8 cellular contexts compared by ENCODE assay signal in genomic region chr2:179860255-179861026, GRCh38. TPM values are rescaled to one million over a fixed set of nuclear protein-coding genes. Genes with fewer than 3 reads are reported as not detected.
DNase-seq lines count a peak whose midpoint lies in the region; ATAC-seq, FAIRE-seq and TF ChIP-seq lines count a peak whose summit lies in the region.

No MANE protein-coding gene starts in this region.

- intact Hi-C loops in kidney (cut with DNase I): no loop called here

- H3K9me3 ChIP-seq in kidney (ENCODE audit: control insufficient read depth in 1 of 2, low read length in 2 of 2) (no peaks in the 10 kb centered on the region), thymus (ENCODE audit: control insufficient read depth) (no peaks in the 10 kb centered on the region)

- no peaks in the 10 kb centered on the region for H3K36me3 ChIP-seq in kidney (ENCODE audit: control insufficient read depth in 1 of 2, insufficient read depth in 2 of 2, low read length in 2 of 2)
- H3K36me3 ChIP-seq in thymus (ENCODE audit: control insufficient read depth, insufficient read depth): no peaks in the 10 kb centered on the region

- peaks cover 36% of the 10 kb centered on the region for H3K27me3 ChIP-seq in thymus (ENCODE audit: control insufficient read depth, insufficient read depth)

- POLR2A ChIA-PET in WTC11 (lab: Charles Lee): interaction anchor here (1.1 kb wide), 1 partner anchor 38 kb away, joined by 3 read pairs; no protein-coding TSS in a partner anchor

- H3K4me3 ChIP-seq in kidney (ENCODE audit: low read length in 2 of 2) (peak overlapping the region; percentile 19 to 55), thymus (ENCODE audit: low read length) (peak overlapping the region; percentile 29)

- CTCF ChIA-PET in WTC11 (lab: Charles Lee): interaction anchor here (0.9 kb wide), 2 partner anchors 16 to 75 kb away, joined by 3 to 4 read pairs; no protein-coding TSS in a partner anchor

- no peaks in the 10 kb centered on the region for H3K36me3 Mint-ChIP-seq in T-helper 2 cell treated with Interferon-gamma antibody and Interleukin-4, amounts not matched to agents 5 μg/mL and 100 μg/mL, for 36 hours (ENCODE audit: low read depth)
- no peaks in the 10 kb centered on the region for H3K36me3 Mint-ChIP-seq in WTC11

- no peak overlapping the region for H3K27ac Mint-ChIP-seq in T-helper 2 cell treated with Interferon-gamma antibody and Interleukin-4, amounts not matched to agents 5 μg/mL and 100 μg/mL, for 36 hours
- no peak overlapping the region for H3K27ac Mint-ChIP-seq in WTC11

- peaks cover 0 to 7% of the 10 kb centered on the region in 2 donors for H3K4me1 ChIP-seq in kidney (ENCODE audit: control insufficient read depth in 1 of 2, insufficient read depth in 1 of 2, low read depth in 1 of 2, low read length in 2 of 2)
- H3K4me1 ChIP-seq in thymus (ENCODE audit: control insufficient read depth, insufficient read depth, low read length): no peaks in the 10 kb centered on the region

- ATAC-seq in WTC11 (peak; percentile 50), GM19452 (IDR thresholded peaks at IDR 0.05; ENCODE audit: unreplicated experiment) (no peak), GM18520 (IDR thresholded peaks at IDR 0.05; ENCODE audit: unreplicated experiment) (no peak)

- WGBS in thymus: 6% methylated on average over 34 of the region's 34 CpGs

- H3K9ac ChIP-seq in kidney (ENCODE audit: low read length in 2 of 2): no peak overlapping the region

- peaks cover 8% of the 10 kb centered on the region for H3K4me1 Mint-ChIP-seq in T-helper 2 cell treated with Interferon-gamma antibody and Interleukin-4, amounts not matched to agents 5 μg/mL and 100 μg/mL, for 36 hours (ENCODE audit: low read depth)
- peaks cover 33% of the 10 kb centered on the region for H3K4me1 Mint-ChIP-seq in WTC11

- FAIRE-seq in kidney (lab: Jason Lieb, UNC): no peak

- no peak for TF ChIP-seq CTCF in WTC11 (IDR thresholded peaks at IDR 0.05)
- TF ChIP-seq CTCF in kidney (IDR thresholded peaks at IDR 0.05; ENCODE audit: borderline replicate concordance, extremely low read depth, insufficient read depth): no peak

- peak overlapping the region; percentile 46 for H3K4me3 Mint-ChIP-seq in T-helper 2 cell treated with Interferon-gamma antibody and Interleukin-4, amounts not matched to agents 5 μg/mL and 100 μg/mL, for 36 hours
- H3K4me3 Mint-ChIP-seq in WTC11: peak overlapping the region; percentile 94

- H3K27ac ChIP-seq in kidney (ENCODE audit: low read depth in 2 of 2, low read length in 2 of 2): no peak overlapping the region
- no peak overlapping the region for H3K27ac ChIP-seq in thymus (ENCODE audit: low read depth)

- H3K27me3 Mint-ChIP-seq in T-helper 2 cell treated with Interferon-gamma antibody and Interleukin-4, amounts not matched to agents 5 μg/mL and 100 μg/mL, for 36 hours (ENCODE audit: low read depth): peaks cover 76% of the 10 kb centered on the region
- H3K27me3 Mint-ChIP-seq in WTC11 (ENCODE audit: low read depth): peaks cover 56% of the 10 kb centered on the region

- no peak for DNase-seq in T-helper 2 cell treated with Interferon-gamma antibody and Interleukin-4, amounts not matched to agents 5 μg/mL and 100 μg/mL, for 36 hours (ENCODE audit: low spot score)
- DNase-seq in T-helper 2 cell (no peak), WTC11 (ENCODE audit: low spot score) (peak; percentile 29), kidney (peak; percentile 50), DMS153 (lab: John Stamatoyannopoulos, UW) (no peak)

- H3K9me3 Mint-ChIP-seq in T-helper 2 cell treated with Interferon-gamma antibody and Interleukin-4, amounts not matched to agents 5 μg/mL and 100 μg/mL, for 36 hours: no peaks in the 10 kb centered on the region
- H3K9me3 Mint-ChIP-seq in WTC11: no peaks in the 10 kb centered on the region

TF ChIP-seq in WTC11, 78 proteins besides CTCF, POLR2A, EP300 and RAD21:
- peak; percentile 12; the same call in 1 of the 2 replicates for TF ChIP-seq HMGXB4 (CRISPR knock-in tag; IDR thresholded peaks at IDR 0.05)
- TF ChIP-seq ETV6 (CRISPR knock-in tag; IDR thresholded peaks at IDR 0.05): peak; percentile 39; the same call in 1 of the 2 replicates
- peak; percentile 41; the same call in 1 of the 2 replicates for TF ChIP-seq ZNF263 (CRISPR knock-in tag; IDR thresholded peaks at IDR 0.05; ENCODE audit: low read depth)
- TF ChIP-seq ATF2 (CRISPR knock-in tag; IDR thresholded peaks at IDR 0.05; ENCODE audit: borderline replicate concordance, low read depth): no peak

RNA-seq across cellular contexts. Expression of gene ZNF385B, which starts 1.0 kb away (rescaled TPM):
- total RNA-seq in WTC11 (2021) (1.3 to 2.2 TPM (median 2.2 TPM) in 3 replicates), kidney (10.9 TPM)
- polyA plus RNA-seq in kidney (ENCODE audit: insufficient read depth, low read depth, low replicate concordance) (5.9 TPM), thymus (2.0 TPM)

Comparison
In these comparisons a context has a peak if more than half of its experiments do, and no peak if none do; other contexts are left out.
1. DNase-seq: peak in WTC11 (single experiment) and kidney (single experiment); none in T-helper 2 cell treated with Interferon-gamma antibody and Interleukin-4, amounts not matched to agents 5 μg/mL and 100 μg/mL, for 36 hours (single experiment), T-helper 2 cell (0 of 5) and DMS153 (single experiment).